8 cellular contexts compared by ENCODE assay signal in genomic region chr2:43426305-43427031, GRCh38.
DNase-seq lines count a peak whose midpoint lies in the region; ATAC-seq and TF ChIP-seq lines count a peak whose summit lies in the region.

No MANE protein-coding gene starts in this region.

- DNase-seq in NCI-H460 (ENCODE audit: extremely low read depth, low read depth): peak; percentile 13
- peak in 2 of 3 experiments; percentile 27 to 36 for DNase-seq in activated CD8-positive, alpha-beta memory T cell treated with anti-CD3 and anti-CD28 coated beads for 48 hours (ENCODE audit: low read depth in 2 of 3, low spot score in 2 of 3)
- DNase-seq in epithelial cell of proximal tubule (ENCODE audit: low read depth): peak; percentile 83
- no peak for DNase-seq in NCI-H1048 (lab: John Stamatoyannopoulos, UW)

- no peaks in the 10 kb centered on the region for H3K27me3 Mint-ChIP-seq in nephron (ENCODE audit: low read depth)

- H3K4me1 ChIP-seq in subcutaneous abdominal adipose tissue (ENCODE audit: control insufficient read depth in 5 of 5, insufficient read depth in 5 of 5, low read length in 5 of 5): peaks cover 7 to 37% (median 30%) of the 10 kb centered on the region in 5 donors

- H3K9me3 ChIP-seq in subcutaneous abdominal adipose tissue (ENCODE audit: control insufficient read depth in 5 of 5, low read length in 5 of 5): no peaks in the 10 kb centered on the region

- TF ChIP-seq CTCF in epithelial cell of proximal tubule (conservative IDR thresholded peaks at IDR 0.05; ENCODE audit: low read depth, low read length) (no peak), nephron (IDR thresholded peaks at IDR 0.05; ENCODE audit: unreplicated experiment in 3 of 3) (no peak)

- H3K4me3 ChIP-seq in epithelial cell of proximal tubule (ENCODE audit: low read depth, low read length): no peak overlapping the region
- H3K4me3 ChIP-seq in subcutaneous abdominal adipose tissue (ENCODE audit: low read depth in 1 of 5, low read length in 5 of 5): no peak overlapping the region

- H3K4me3 Mint-ChIP-seq in nephron: peak overlapping the region in 1 of 3 experiments; percentile 27

- peaks cover 0 to 3% (median 0%) of the 10 kb centered on the region in 5 donors for H3K36me3 ChIP-seq in subcutaneous abdominal adipose tissue (ENCODE audit: control insufficient read depth in 5 of 5, insufficient read depth in 5 of 5, low read length in 5 of 5)

- peak overlapping the region; percentile 95 to 98 (median 96) for H3K27ac Mint-ChIP-seq in nephron

- H3K4me1 Mint-ChIP-seq in nephron: peaks cover 38% of the 10 kb centered on the region

- peaks cover 14% of the 10 kb centered on the region for H3K36me3 Mint-ChIP-seq in nephron (ENCODE audit: low read depth)

- no peaks in the 10 kb centered on the region for H3K27me3 ChIP-seq in subcutaneous abdominal adipose tissue (ENCODE audit: control insufficient read depth in 5 of 5, insufficient read depth in 4 of 5, low read length in 5 of 5)

- ATAC-seq in GM18502 (IDR thresholded peaks at IDR 0.05; ENCODE audit: poor library complexity, unreplicated experiment): peak; percentile 87
- peak; percentile 87 for ATAC-seq in HG02884 (IDR thresholded peaks at IDR 0.05; ENCODE audit: unreplicated experiment)

- no peak overlapping the region for H3K9ac ChIP-seq in subcutaneous abdominal adipose tissue (ENCODE audit: low read length in 5 of 5)

- H3K9me3 Mint-ChIP-seq in nephron: no peaks in the 10 kb centered on the region

- peak overlapping the region; percentile 74 for H3K27ac ChIP-seq in subcutaneous abdominal adipose tissue (ENCODE audit: low read depth, low read length)
